Comparison of ENCODE assay signal across 7 cellular contexts in the genomic region with DNA sequence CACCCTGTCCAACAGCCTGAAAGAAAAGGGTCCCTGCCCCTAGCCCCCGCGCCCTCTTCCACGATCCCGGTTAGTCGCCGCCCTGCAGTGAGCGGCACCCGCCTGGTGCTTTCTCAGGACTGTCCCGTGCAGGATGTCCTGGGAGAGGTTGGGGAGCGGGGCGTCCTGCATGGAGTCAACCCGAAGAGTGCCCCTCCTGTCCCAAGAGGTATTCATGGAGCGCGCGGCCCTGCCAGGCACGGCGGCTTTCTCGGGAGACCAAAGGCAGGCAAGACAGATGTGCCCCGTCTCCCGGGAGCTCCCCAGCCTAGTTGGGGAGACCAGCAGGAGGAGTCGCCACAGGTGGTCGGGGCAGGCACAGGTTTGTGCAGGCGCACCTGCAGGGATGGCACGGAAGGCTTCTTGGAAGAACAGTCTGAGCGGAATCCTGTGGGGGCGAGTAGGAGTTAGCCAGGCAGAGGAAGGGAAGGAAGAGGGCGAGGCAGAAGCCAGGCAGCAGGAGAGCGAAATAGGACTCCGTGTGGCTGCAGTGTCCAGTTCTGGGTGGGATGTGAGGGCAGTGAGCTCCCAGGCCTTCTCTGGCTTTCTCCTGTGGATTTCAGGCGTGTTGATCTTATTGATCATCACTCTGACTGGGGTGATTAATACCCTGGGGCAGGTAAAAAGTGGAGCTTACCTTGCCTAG. TPM values are rescaled to one million over a fixed set of nuclear protein-coding genes. Genes with fewer than 3 reads are reported as not detected.
DNase-seq lines count a peak whose midpoint lies in the region; ATAC-seq and TF ChIP-seq lines count a peak whose summit lies in the region.

No MANE protein-coding gene starts in this region.

- peak overlapping the region; percentile 66 for H3K9ac ChIP-seq in rectal smooth muscle tissue (ENCODE audit: low read length)

- TF ChIP-seq CTCF in HEK293 (tag by site-specific recombination; IDR thresholded peaks at IDR 0.05): no peak
- TF ChIP-seq CTCF in VCaP (conservative IDR thresholded peaks at IDR 0.05): no peak
- no peak for TF ChIP-seq CTCF in fibroblast of villous mesenchyme (IDR thresholded peaks at IDR 0.05; ENCODE audit: insufficient read depth, low read depth, low read length)

- CTCF ChIA-PET in HEK293 (lab: Yijun Ruan, JAX): interaction anchor here (0.6 to 2.3 kb wide), 4 partner anchors 14 to 338 kb away, joined by 3 to 15 read pairs (median 4); no protein-coding TSS in a partner anchor

- H3K9me3 ChIP-seq in HEK293 (ENCODE audit: control insufficient read depth, insufficient read depth, low read depth, low read length): no peaks in the 10 kb centered on the region

- H3K4me3 ChIP-seq in HEK293 (ENCODE audit: low read depth, low read length) (peak overlapping the region; percentile 100), fibroblast of villous mesenchyme (ENCODE audit: low read depth, low read length) (peak overlapping the region; percentile 92), rectal smooth muscle tissue (ENCODE audit: low read length) (peak overlapping the region; percentile 90)

- POLR2A ChIA-PET in HEK293 (lab: Yijun Ruan, JAX): interaction anchor here (0.6 to 2.4 kb wide), 11 partner anchors 8 to 352 kb away, joined by 3 to 10 read pairs (median 7); no protein-coding TSS in a partner anchor

- H3K27ac ChIP-seq in HEK293 (ENCODE audit: extremely low read depth, low read depth, low read length): peak overlapping the region; percentile 92
- H3K27ac ChIP-seq in VCaP: peak overlapping the region; percentile 85
- H3K27ac ChIP-seq in rectal smooth muscle tissue (ENCODE audit: low read depth, low read length): peak overlapping the region; percentile 78

- H3K4me1 ChIP-seq in HEK293 (ENCODE audit: control insufficient read depth, insufficient read depth, low read length): no peaks in the 10 kb centered on the region; the same call in 1 of the 2 replicates
- H3K4me1 ChIP-seq in rectal smooth muscle tissue (ENCODE audit: control insufficient read depth, insufficient read depth, low read length): peaks cover 13% of the 10 kb centered on the region

- peaks cover 0 to 49% of the 10 kb centered on the region in 2 experiments; a peak in 1 of 3 replicates for H3K36me3 ChIP-seq in HEK293 (ENCODE audit: control insufficient read depth in 2 of 2, insufficient read depth in 1 of 2, low read length in 2 of 2)
- H3K36me3 ChIP-seq in rectal smooth muscle tissue (ENCODE audit: control insufficient read depth, insufficient read depth, low read length): peaks cover 14% of the 10 kb centered on the region

- H3K27me3 ChIP-seq in rectal smooth muscle tissue (ENCODE audit: control insufficient read depth, insufficient read depth, low read length): no peaks in the 10 kb centered on the region

- ATAC-seq in HG02571 (IDR thresholded peaks at IDR 0.05; ENCODE audit: unreplicated experiment) (no peak), HG02678 (IDR thresholded peaks at IDR 0.05; ENCODE audit: unreplicated experiment) (no peak)

- DNase-seq in fibroblast of villous mesenchyme (ENCODE audit: low read depth) (no peak), SKM-1 (lab: John Stamatoyannopoulos, UW; ENCODE audit: unreplicated experiment) (no peak)

TF ChIP-seq in HEK293, 187 proteins besides CTCF, POLR2A, EP300 and RAD21 (continues in another document):
- TF ChIP-seq SCRT1 (tag by site-specific recombination; IDR thresholded peaks at IDR 0.05; ENCODE audit: borderline replicate concordance) (peak; percentile 79; the same call in 1 of the 2 replicates), GLI2 (tag by site-specific recombination; IDR thresholded peaks at IDR 0.05; ENCODE audit: borderline replicate concordance, low read depth) (no peak), ZFHX2 (tag by site-specific recombination; conservative IDR thresholded peaks at IDR 0.05) (peak; percentile 33), ZNF692 (tag by site-specific recombination; IDR thresholded peaks at IDR 0.05) (no peak), ZNF394 (tag by site-specific recombination; IDR thresholded peaks at IDR 0.05; ENCODE audit: borderline replicate concordance) (no peak), ZNF510 (tag by site-specific recombination; IDR thresholded peaks at IDR 0.05; ENCODE audit: insufficient replicate concordance) (no peak), ZNF843 (tag by site-specific recombination; IDR thresholded peaks at IDR 0.05) (no peak), ZNF501 (tag by site-specific recombination; IDR thresholded peaks at IDR 0.05) (0 out of 2 replicates have a peak, but pooled peaks have one; percentile 53), ZNF112 (tag by site-specific recombination; IDR thresholded peaks at IDR 0.05) (no peak), ZNF768 (tag by site-specific recombination; IDR thresholded peaks at IDR 0.05) (no peak), ZNF664 (tag by site-specific recombination; IDR thresholded peaks at IDR 0.05) (no peak), ZNF423 (tag by site-specific recombination; IDR thresholded peaks at IDR 0.05) (no peak), ZNF670 (tag by site-specific recombination; IDR thresholded peaks at IDR 0.05; ENCODE audit: low read depth) (no peak), SCRT2 (tag by site-specific recombination; IDR thresholded peaks at IDR 0.05) (peak; percentile 92), ZIC2 (tag by site-specific recombination; IDR thresholded peaks at IDR 0.05) (peak; percentile 47), SP7 (tag by site-specific recombination; IDR thresholded peaks at IDR 0.05) (no peak), ZNF677 (tag by site-specific recombination; IDR thresholded peaks at IDR 0.05) (no peak), ZNF529 (tag by site-specific recombination; IDR thresholded peaks at IDR 0.05; ENCODE audit: insufficient replicate concordance) (no peak), GFI1B (tag by site-specific recombination; IDR thresholded peaks at IDR 0.05) (no peak), GLIS2 (tag by site-specific recombination; IDR thresholded peaks at IDR 0.05) (0 out of 2 replicates have a peak, but pooled peaks have one; percentile 14), ZNF138 (tag by site-specific recombination; IDR thresholded peaks at IDR 0.05; ENCODE audit: borderline replicate concordance) (no peak), ZNF324 (tag by site-specific recombination; IDR thresholded peaks at IDR 0.05) (no peak), ZNF18 (tag by site-specific recombination; IDR thresholded peaks at IDR 0.05) (no peak), HOXC10 (CRISPR knock-in tag; IDR thresholded peaks at IDR 0.05) (no peak), MEIS1 (CRISPR knock-in tag; IDR thresholded peaks at IDR 0.05; ENCODE audit: borderline replicate concordance) (no peak), ZNF610 (tag by site-specific recombination; IDR thresholded peaks at IDR 0.05; ENCODE audit: borderline replicate concordance) (no peak), ZFP37 (tag by site-specific recombination; IDR thresholded peaks at IDR 0.05) (no peak)
- TF ChIP-seq, protein P1, sequence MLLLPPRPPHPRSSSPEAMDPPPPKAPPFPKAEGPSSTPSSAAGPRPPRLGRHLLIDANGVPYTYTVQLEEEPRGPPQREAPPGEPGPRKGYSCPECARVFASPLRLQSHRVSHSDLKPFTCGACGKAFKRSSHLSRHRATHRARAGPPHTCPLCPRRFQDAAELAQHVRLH (tag by site-specific recombination; IDR thresholded peaks at IDR 0.05): no peak
- TF ChIP-seq, protein P2, sequence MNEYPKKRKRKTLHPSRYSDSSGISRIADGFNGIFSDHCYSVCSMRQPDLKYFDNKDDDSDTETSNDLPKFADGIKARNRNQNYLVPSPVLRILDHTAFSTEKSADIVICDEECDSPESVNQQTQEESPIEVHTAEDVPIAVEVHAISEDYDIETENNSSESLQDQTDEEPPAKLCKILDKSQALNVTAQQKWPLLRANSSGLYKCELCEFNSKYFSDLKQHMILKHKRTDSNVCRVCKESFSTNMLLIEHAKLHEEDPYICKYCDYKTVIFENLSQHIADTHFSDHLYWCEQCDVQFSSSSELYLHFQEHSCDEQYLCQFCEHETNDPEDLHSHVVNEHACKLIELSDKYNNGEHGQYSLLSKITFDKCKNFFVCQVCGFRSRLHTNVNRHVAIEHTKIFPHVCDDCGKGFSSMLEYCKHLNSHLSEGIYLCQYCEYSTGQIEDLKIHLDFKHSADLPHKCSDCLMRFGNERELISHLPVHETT (tag by site-specific recombination; IDR thresholded peaks at IDR 0.05): no peak

RNA-seq across cellular contexts. Expression of gene SIVA1, which starts 0.7 kb away (rescaled TPM):
- 67.8 and 73.8 TPM in 2 replicates for total RNA-seq in fibroblast of villous mesenchyme

RNA-seq across cellular contexts. Expression of gene ADSS1, which starts 29.6 kb away (rescaled TPM):
- 1.3 and 4.3 TPM in 2 replicates for total RNA-seq in fibroblast of villous mesenchyme

RNA-seq across cellular contexts. Expression of gene AKT1, which starts 41.9 kb away (rescaled TPM):
- total RNA-seq in fibroblast of villous mesenchyme: 233 and 261 TPM in 2 replicates

RNA-seq across cellular contexts. Expression of gene ZBTB42, which starts 47.2 kb away (rescaled TPM):
- 3.5 and 4.3 TPM in 2 replicates for total RNA-seq in fibroblast of villous mesenchyme
